Comparison of ENCODE assay signal across 1 cellular context in genomic region chr2:27627963-27628766, GRCh38.
TF ChIP-seq lines count a peak whose summit lies in the region.

No MANE protein-coding gene starts in this region.

TF ChIP-seq in HepG2, 621 proteins besides CTCF, POLR2A, EP300 and RAD21 (continues in another document):
- 0 out of 2 replicates have a peak, but pooled peaks have one; percentile 68 for TF ChIP-seq ZBTB39 (CRISPR knock-in tag; IDR thresholded peaks at IDR 0.05)
- peak; percentile 53; the same call in 1 of the 2 replicates for TF ChIP-seq MTF2 (CRISPR knock-in tag; IDR thresholded peaks at IDR 0.05; ENCODE audit: borderline replicate concordance)
- TF ChIP-seq PRDM10 (CRISPR knock-in tag; IDR thresholded peaks at IDR 0.05; ENCODE audit: low read depth) = no peak
- TF ChIP-seq ZNF512 (CRISPR knock-in tag; IDR thresholded peaks at IDR 0.05) = no peak
- no peak for TF ChIP-seq ZNF101 (CRISPR knock-in tag; IDR thresholded peaks at IDR 0.05; ENCODE audit: borderline replicate concordance, low read depth)
- TF ChIP-seq ATF4 (CRISPR knock-in tag; IDR thresholded peaks at IDR 0.05) = no peak
- no peak for TF ChIP-seq ZBTB46 (CRISPR knock-in tag; IDR thresholded peaks at IDR 0.05; ENCODE audit: borderline replicate concordance)
- no peak for TF ChIP-seq ZBTB21 (CRISPR knock-in tag; IDR thresholded peaks at IDR 0.05)
- no peak for TF ChIP-seq KLF6 (CRISPR knock-in tag; IDR thresholded peaks at IDR 0.05)
- no peak for TF ChIP-seq RBFOX2 (IDR thresholded peaks at IDR 0.05; ENCODE audit: low read depth, low read length)
- no peak for TF ChIP-seq MXD3 (CRISPR knock-in tag; IDR thresholded peaks at IDR 0.05)
- TF ChIP-seq YEATS2 (CRISPR knock-in tag; IDR thresholded peaks at IDR 0.05; ENCODE audit: borderline replicate concordance) = no peak
- TF ChIP-seq PRDM15 (CRISPR knock-in tag; IDR thresholded peaks at IDR 0.05) = no peak
- no peak for TF ChIP-seq ZNF564 (CRISPR knock-in tag; IDR thresholded peaks at IDR 0.05)
- no peak for TF ChIP-seq JUNB (CRISPR knock-in tag; IDR thresholded peaks at IDR 0.05; ENCODE audit: borderline replicate concordance)
- no peak for TF ChIP-seq DR1 (CRISPR knock-in tag; IDR thresholded peaks at IDR 0.05)
- TF ChIP-seq ZNF280B (CRISPR knock-in tag; IDR thresholded peaks at IDR 0.05; ENCODE audit: borderline replicate concordance) = no peak
- 0 out of 2 replicates have a peak, but pooled peaks have one; percentile 8 for TF ChIP-seq RBAK (CRISPR knock-in tag; IDR thresholded peaks at IDR 0.05)
- 0 out of 2 replicates have a peak, but pooled peaks have one; percentile 8 for TF ChIP-seq GLI4 (CRISPR knock-in tag; IDR thresholded peaks at IDR 0.05; ENCODE audit: borderline replicate concordance)
- 0 out of 2 replicates have a peak, but pooled peaks have one; percentile 20 for TF ChIP-seq RCOR2 (CRISPR knock-in tag; IDR thresholded peaks at IDR 0.05)
- no peak for TF ChIP-seq HNRNPL (IDR thresholded peaks at IDR 0.05; ENCODE audit: low read depth, low read length)
- TF ChIP-seq NFIB (CRISPR knock-in tag; IDR thresholded peaks at IDR 0.05; ENCODE audit: borderline replicate concordance) = no peak
- TF ChIP-seq ZNF720 (CRISPR knock-in tag; IDR thresholded peaks at IDR 0.05) = no peak
- peak; percentile 17; the same call in 1 of the 2 replicates for TF ChIP-seq ZFP82 (CRISPR knock-in tag; IDR thresholded peaks at IDR 0.05; ENCODE audit: borderline replicate concordance)
- TF ChIP-seq ZNF414 (CRISPR knock-in tag; IDR thresholded peaks at IDR 0.05) = no peak
- TF ChIP-seq ZNF639 (CRISPR knock-in tag; conservative IDR thresholded peaks at IDR 0.05) = 0 out of 2 replicates have a peak, but pooled peaks have one; percentile 35
- no peak for TF ChIP-seq ELF1 (CRISPR knock-in tag; IDR thresholded peaks at IDR 0.05)
- TF ChIP-seq ZNF841 (CRISPR knock-in tag; IDR thresholded peaks at IDR 0.05; ENCODE audit: borderline replicate concordance) = no peak
- no peak for TF ChIP-seq MED1 (CRISPR knock-in tag; IDR thresholded peaks at IDR 0.05)
- TF ChIP-seq NFKB2 (CRISPR knock-in tag; IDR thresholded peaks at IDR 0.05; ENCODE audit: borderline replicate concordance) = no peak
- no peak for TF ChIP-seq CCAR2 (optimal IDR thresholded peaks at IDR 0.05; ENCODE audit: low read depth, low read length)
- no peak for TF ChIP-seq CEBPG (CRISPR knock-in tag; IDR thresholded peaks at IDR 0.05)
- no peak for TF ChIP-seq ZNF546 (CRISPR knock-in tag; conservative IDR thresholded peaks at IDR 0.05)
- no peak for TF ChIP-seq THAP7 (CRISPR knock-in tag; IDR thresholded peaks at IDR 0.05)
- TF ChIP-seq TFDP1 (CRISPR knock-in tag; IDR thresholded peaks at IDR 0.05; ENCODE audit: borderline replicate concordance) = no peak
- no peak for TF ChIP-seq ZNF124 (CRISPR knock-in tag; IDR thresholded peaks at IDR 0.05)
- TF ChIP-seq NR1H2 (CRISPR knock-in tag; IDR thresholded peaks at IDR 0.05; ENCODE audit: borderline replicate concordance, low read depth) = no peak
- TF ChIP-seq SAFB2 (CRISPR knock-in tag; IDR thresholded peaks at IDR 0.05; ENCODE audit: borderline replicate concordance, low read depth) = no peak
- no peak for TF ChIP-seq NFATC3 (CRISPR knock-in tag; IDR thresholded peaks at IDR 0.05)
- TF ChIP-seq ZNF468 (CRISPR knock-in tag; IDR thresholded peaks at IDR 0.05) = no peak
